ENCODE assay signal across 9 cellular contexts in genomic region chr13:106471957-106472543, GRCh38.
DNase-seq lines count a peak whose midpoint lies in the region; ATAC-seq and TF ChIP-seq lines count a peak whose summit lies in the region.
"Had no signal": no experiment of that assay in that cellular context is flagged by ENCODE, and none has a peak within 500 bp of the region (broad histone marks: within the 10 kb centered on the region; RNA-seq: fewer than 3 reads in every experiment).

No MANE protein-coding gene starts in this region.

- DNase-seq in NCI-H82 (lab: John Stamatoyannopoulos, UW), result peak; percentile 21
- DNase-seq in NCI-H82 treated with DMSO at 0.1 percent for 48 hours (lab: John Stamatoyannopoulos, UW; ENCODE audit: unreplicated experiment), result no peak
- DNase-seq in SJSA1 (ENCODE audit: low read depth in 1 of 2, low spot score in 2 of 2), result peak; percentile 86 to 93
- no peak for DNase-seq in left ventricle myocardium superior
- DNase-seq in stomach, result peak; percentile 68
- no peak for DNase-seq in activated T-cell treated with anti-CD3 and anti-CD28 coated beads, Interleukin-2, amount 50 U/mL, for 48 hours
- DNase-seq in activated T-cell treated with anti-CD3 and anti-CD28 coated beads, Interleukin-2, amount 50 U/mL, for 4 hours, result no peak
- DNase-seq in NCI-H345 (lab: John Stamatoyannopoulos, UW), result no peak

- peaks cover 9% of the 10 kb centered on the region for H3K27me3 Mint-ChIP-seq in activated T-cell treated with anti-CD3 and anti-CD28 coated beads, Interleukin-2, amount 50 U/mL, for 4 hours (ENCODE audit: low read depth)

- no peaks in the 10 kb centered on the region for H3K36me3 Mint-ChIP-seq in activated T-cell treated with anti-CD3 and anti-CD28 coated beads, Interleukin-2, amount 50 U/mL, for 4 hours (ENCODE audit: insufficient read depth)

- no peak for TF ChIP-seq CTCF in stomach (IDR thresholded peaks at IDR 0.05)

- peaks cover 26% of the 10 kb centered on the region for H3K4me1 ChIP-seq in SJSA1 (replicated peaks)
- H3K4me1 ChIP-seq in stomach, result peaks cover 21 to 45% (median 31%) of the 10 kb centered on the region in 4 donors

- H3K4me1 Mint-ChIP-seq in activated T-cell treated with anti-CD3 and anti-CD28 coated beads, Interleukin-2, amount 50 U/mL, for 4 hours (ENCODE audit: low read depth), result no peaks in the 10 kb centered on the region

- no peaks in the 10 kb centered on the region for H3K9me3 ChIP-seq in SJSA1 (replicated peaks)
- H3K9me3 ChIP-seq in stomach, result no peaks in the 10 kb centered on the region

- peak overlapping the region; percentile 43 for H3K27ac ChIP-seq in SJSA1
- H3K27ac ChIP-seq in stomach, result peak overlapping the region; percentile 9 to 65 (median 45)
- H3K27ac ChIP-seq: BLaER1 treated with 17β-estradiol and CSF1 and Interleukin-3, amounts not matched to agents 10 nM and 100 nM had no signal

- TF ChIP-seq POLR2A in stomach (IDR thresholded peaks at IDR 0.05), result no peak

- H3K36me3 ChIP-seq in SJSA1 (no peaks in the 10 kb centered on the region), stomach (no peaks in the 10 kb centered on the region)
- H3K36me3 ChIP-seq: BLaER1 treated with 17β-estradiol and CSF1 and Interleukin-3, amounts not matched to agents 10 nM and 100 nM had no signal

- TF ChIP-seq EP300 in stomach (IDR thresholded peaks at IDR 0.05), result no peak

- no peaks in the 10 kb centered on the region for H3K9me3 Mint-ChIP-seq in activated T-cell treated with anti-CD3 and anti-CD28 coated beads, Interleukin-2, amount 50 U/mL, for 4 hours

- peak overlapping the region; percentile 6 for H3K4me3 ChIP-seq in SJSA1
- H3K4me3 ChIP-seq in stomach, result peak overlapping the region in 3 of 4 donors; percentile 5 to 24 (median 16)
- H3K4me3 ChIP-seq: BLaER1 treated with 17β-estradiol and CSF1 and Interleukin-3, amounts not matched to agents 10 nM and 100 nM had no signal

- ATAC-seq in left ventricle myocardium superior, result peak; percentile 72
- no peak for ATAC-seq in activated T-cell treated with anti-CD3 and anti-CD28 coated beads, Interleukin-2, amount 50 U/mL, for 4 hours

- H3K27me3 ChIP-seq in SJSA1 (replicated peaks) (no peaks in the 10 kb centered on the region), stomach (no peaks in the 10 kb centered on the region)
- H3K27me3 ChIP-seq: BLaER1 treated with 17β-estradiol and CSF1 and Interleukin-3, amounts not matched to agents 10 nM and 100 nM had no signal

- no peak overlapping the region for H3K4me3 Mint-ChIP-seq in activated T-cell treated with anti-CD3 and anti-CD28 coated beads, Interleukin-2, amount 50 U/mL, for 4 hours

- WGBS in stomach, 5 donors, result 19 to 25% (median 22%) methylated on average over 16 of the region's 16 CpGs

- intact Hi-C loops in left ventricle myocardium superior (cut with micrococcal nuclease) (no loop called here), stomach (cut with DNase I; ENCODE audit: low total_unique reads) (no loop called here)

Comparison
In these comparisons a context has a peak if more than half of its experiments do, and no peak if none do; other contexts are left out.
1. DNase-seq: peak in NCI-H82 (single experiment), SJSA1 (2 of 2) and stomach (single experiment); none in NCI-H82 treated with DMSO at 0.1 percent for 48 hours (single experiment), left ventricle myocardium superior (single experiment), activated T-cell treated with anti-CD3 and anti-CD28 coated beads, Interleukin-2, amount 50 U/mL, for 48 hours (0 of 2), activated T-cell treated with anti-CD3 and anti-CD28 coated beads, Interleukin-2, amount 50 U/mL, for 4 hours (single experiment) and NCI-H345 (single experiment).